ENCODE assay signal across 17 cellular contexts in the genomic region with DNA sequence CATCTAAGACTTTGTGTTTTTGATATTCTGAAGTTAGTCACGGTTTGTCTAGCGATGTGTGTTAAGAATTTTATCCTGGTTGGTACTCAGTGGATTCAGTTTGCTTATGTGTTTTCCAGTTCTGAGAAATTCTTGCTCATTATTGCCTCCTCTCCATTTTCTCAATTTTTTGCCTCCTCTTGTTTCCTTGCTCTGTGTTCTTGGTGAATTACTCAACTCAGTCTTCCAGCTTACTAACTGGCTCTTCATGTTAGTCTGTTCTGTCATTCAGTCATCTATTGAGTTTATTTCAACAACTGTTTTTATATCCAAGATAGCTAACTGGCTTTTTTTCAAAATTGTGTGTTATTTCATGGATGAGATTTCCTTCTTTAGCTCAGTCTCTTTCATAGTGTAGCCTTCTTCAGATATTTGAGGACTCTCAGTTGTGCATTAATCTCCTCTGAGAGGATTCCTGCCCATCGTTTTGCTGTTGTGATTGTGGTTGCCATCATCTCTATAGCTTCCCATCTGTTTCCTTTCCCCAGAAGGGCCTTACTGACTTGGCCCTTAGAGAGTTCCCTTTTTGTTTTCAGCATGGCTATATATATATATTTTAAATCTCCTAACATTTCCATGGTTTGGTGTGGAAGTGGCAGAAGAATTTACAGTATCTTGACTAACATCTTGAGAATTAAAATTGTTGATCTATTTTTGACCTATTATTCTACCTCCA. TPM values are rescaled to one million over a fixed set of nuclear protein-coding genes. Genes with fewer than 3 reads are reported as not detected.
A peak's percentile ranks its signal among the peaks of the same experiment; 100 is the strongest.
DNase-seq lines count a peak whose midpoint lies in the region; ATAC-seq, FAIRE-seq and TF ChIP-seq lines count a peak whose summit lies in the region.
"Had no signal": no experiment of that assay in that cellular context is flagged by ENCODE, and none has a peak within 500 bp of the region (broad histone marks: within the 10 kb centered on the region; RNA-seq: fewer than 3 reads in every experiment).

No MANE protein-coding gene starts in this region.

- H3K36me3 Mint-ChIP-seq in glutamatergic neuron (ENCODE audit: unreplicated experiment), result no peaks in the 10 kb centered on the region

- DNase-seq in NCI-H82 (lab: John Stamatoyannopoulos, UW), result peak; percentile 53
- no peak for DNase-seq in NCI-H82 treated with DMSO at 0.1 percent for 48 hours (lab: John Stamatoyannopoulos, UW; ENCODE audit: unreplicated experiment)
- DNase-seq in GM12891 (ENCODE audit: insufficient read length, low spot score), result no peak
- peak; percentile 36 for DNase-seq in SKM-1 (lab: John Stamatoyannopoulos, UW; ENCODE audit: unreplicated experiment)
- DNase-seq in glutamatergic neuron, result no peak
- no peak for DNase-seq in anterior cingulate cortex (lab: John Stamatoyannopoulos, UW)
- no peak for DNase-seq in Ammon's horn (ENCODE audit: low spot score)
- DNase-seq: 8988T; adrenal gland; GOT3; kidney; NCI-H187 treated with DMSO at 0.1 percent for 48 hours; NCI-H526 treated with DMSO at 0.1 percent for 48 hours; ovary; stimulated activated naive B cell treated with anti-CD40 and anti-IgM and Interleukin-4, amounts not matched to agents 10 μg/mL and 1 μg/mL and 100 μg/mL, for 72 hours had no signal

- peaks cover 5% of the 10 kb centered on the region for H3K4me1 Mint-ChIP-seq in glutamatergic neuron (ENCODE audit: low read depth, unreplicated experiment)

- H3K4me3 Mint-ChIP-seq in glutamatergic neuron (ENCODE audit: unreplicated experiment), result peak overlapping the region; percentile 9
- H3K4me3 Mint-ChIP-seq: mesothelial cell of epicardium; stimulated activated naive B cell treated with anti-CD40 and anti-IgM and Interleukin-4, amounts not matched to agents 10 μg/mL and 1 μg/mL and 100 μg/mL, for 72 hours had no signal

- no peaks in the 10 kb centered on the region for H3K27me3 Mint-ChIP-seq in glutamatergic neuron (ENCODE audit: unreplicated experiment)
- H3K27me3 Mint-ChIP-seq: stimulated activated naive B cell treated with anti-CD40 and anti-IgM and Interleukin-4, amounts not matched to agents 10 μg/mL and 1 μg/mL and 100 μg/mL, for 72 hours had no signal

- no peak for ATAC-seq in GM21737 (IDR thresholded peaks at IDR 0.05; ENCODE audit: unreplicated experiment)
- ATAC-seq: stimulated activated naive B cell treated with anti-CD40 and anti-IgM and Interleukin-4, amounts not matched to agents 10 μg/mL and 1 μg/mL and 100 μg/mL, for 72 hours had no signal

- FAIRE-seq in GM12891 (lab: Jason Lieb, UNC), result peak; percentile 26

- H3K9me3 Mint-ChIP-seq in glutamatergic neuron (ENCODE audit: unreplicated experiment), result no peaks in the 10 kb centered on the region
- H3K9me3 Mint-ChIP-seq: mesothelial cell of epicardium; stimulated activated naive B cell treated with anti-CD40 and anti-IgM and Interleukin-4, amounts not matched to agents 10 μg/mL and 1 μg/mL and 100 μg/mL, for 72 hours had no signal

- peak overlapping the region; percentile 86 for H3K27ac Mint-ChIP-seq in glutamatergic neuron (ENCODE audit: unreplicated experiment)
- H3K27ac Mint-ChIP-seq: mesothelial cell of epicardium; stimulated activated naive B cell treated with anti-CD40 and anti-IgM and Interleukin-4, amounts not matched to agents 10 μg/mL and 1 μg/mL and 100 μg/mL, for 72 hours had no signal

- no peak for TF ChIP-seq CTCF in glutamatergic neuron (IDR thresholded peaks at IDR 0.05; ENCODE audit: partially characterized antibody, unreplicated experiment)

- TF ChIP-seq POLR2A in GM12891 (IDR thresholded peaks at IDR 0.05; ENCODE audit: low read depth, low read length), result no peak

TF ChIP-seq in GM12891, 5 proteins besides CTCF, POLR2A, EP300 and RAD21:
- TF ChIP-seq SPI1 (IDR thresholded peaks at IDR 0.05; ENCODE audit: low read depth, low read length) (no peak), TAF1 (IDR thresholded peaks at IDR 0.05; ENCODE audit: low read depth, low read length) (no peak), PAX5 (IDR thresholded peaks at IDR 0.05; ENCODE audit: insufficient read depth, low read length, severe bottlenecking) (no peak), POU2F2 (IDR thresholded peaks at IDR 0.05; ENCODE audit: low read depth, low read length) (no peak), POLR2AphosphoS5 (IDR thresholded peaks at IDR 0.05; ENCODE audit: low read depth, low read length) (no peak)

RNA-seq across cellular contexts. Expression of gene SETDB2, which starts 6.2 kb away (rescaled TPM):
- 4.0 TPM for polyA plus RNA-seq in GM12891 (2012; ENCODE audit: low read depth, missing spikeins)
- 7.7 TPM for total RNA-seq in glutamatergic neuron (ENCODE audit: unreplicated experiment)

RNA-seq across cellular contexts. Expression of gene CAB39L, which starts 6.4 kb away (rescaled TPM):
- 2.8 TPM for polyA plus RNA-seq in GM12891 (2012; ENCODE audit: low read depth, missing spikeins)
- 7.7 TPM for total RNA-seq in glutamatergic neuron (ENCODE audit: unreplicated experiment)

RNA-seq across cellular contexts. Expression of gene PHF11, which starts 45.5 kb away (rescaled TPM):
- 42.5 TPM for polyA plus RNA-seq in GM12891 (2012; ENCODE audit: low read depth, missing spikeins)
- 4.3 TPM for total RNA-seq in glutamatergic neuron (ENCODE audit: unreplicated experiment)

Comparison
In these comparisons a context has a peak if more than half of its experiments do, and no peak if none do; other contexts are left out.
1. DNase-seq: peak in NCI-H82 (single experiment) and SKM-1 (single experiment); none in NCI-H82 treated with DMSO at 0.1 percent for 48 hours (single experiment), GM12891 (single experiment), glutamatergic neuron (single experiment), anterior cingulate cortex (0 of 58) and Ammon's horn (single experiment).